9 cellular contexts compared by ENCODE assay signal in the genomic region with DNA sequence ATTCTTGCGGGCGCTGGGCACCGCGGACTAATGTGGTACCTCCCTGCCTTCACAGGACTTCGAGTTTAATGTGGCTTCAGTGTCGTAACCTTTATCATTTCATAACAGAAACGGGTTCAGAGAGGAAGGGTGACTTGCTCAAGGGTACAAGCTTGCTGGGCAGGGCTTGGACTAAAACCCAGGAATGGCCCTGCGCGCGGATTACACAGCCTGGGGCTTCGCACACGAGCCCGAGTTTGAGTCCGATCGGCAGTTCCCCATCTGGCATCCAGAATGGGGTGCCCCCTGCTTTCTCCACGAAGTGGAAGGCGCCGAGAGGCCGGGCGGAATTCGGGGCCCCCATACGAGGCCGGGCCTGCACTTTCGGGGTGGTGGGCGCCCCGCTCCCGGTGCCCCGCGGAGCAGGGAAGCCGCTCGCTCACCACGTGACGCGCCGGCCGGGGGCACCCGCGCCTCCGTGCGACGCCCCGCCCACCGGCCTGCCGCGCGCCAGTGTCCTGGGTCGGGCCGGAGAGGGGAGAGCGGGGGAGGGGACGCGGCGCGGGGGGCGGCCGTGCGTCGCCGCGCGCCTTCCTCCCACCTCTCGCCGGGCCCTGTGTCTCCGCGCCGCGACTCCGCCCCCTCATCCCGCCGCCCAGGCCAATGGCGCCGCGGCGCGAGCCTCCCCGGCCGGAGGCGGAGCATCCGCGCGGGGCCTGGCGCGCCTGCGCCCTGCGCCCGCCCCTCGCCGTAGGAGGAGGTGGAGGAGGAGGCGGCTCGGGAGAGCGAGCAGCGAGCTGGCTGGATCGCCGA. TPM values are rescaled to one million over a fixed set of nuclear protein-coding genes. Genes with fewer than 3 reads are reported as not detected.
A peak's percentile ranks its signal among the peaks of the same experiment; 100 is the strongest.
DNase-seq lines count a peak whose midpoint lies in the region; ATAC-seq, FAIRE-seq and TF ChIP-seq lines count a peak whose summit lies in the region.
"Had no signal": no experiment of that assay in that cellular context is flagged by ENCODE, and none has a peak within 500 bp of the region (broad histone marks: within the 10 kb centered on the region; RNA-seq: fewer than 3 reads in every experiment).

A gene with protein sequence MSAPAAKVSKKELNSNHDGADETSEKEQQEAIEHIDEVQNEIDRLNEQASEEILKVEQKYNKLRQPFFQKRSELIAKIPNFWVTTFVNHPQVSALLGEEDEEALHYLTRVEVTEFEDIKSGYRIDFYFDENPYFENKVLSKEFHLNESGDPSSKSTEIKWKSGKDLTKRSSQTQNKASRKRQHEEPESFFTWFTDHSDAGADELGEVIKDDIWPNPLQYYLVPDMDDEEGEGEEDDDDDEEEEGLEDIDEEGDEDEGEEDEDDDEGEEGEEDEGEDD (plus strand): TSS at position 722 of the 792 bp plus-strand sequence. CDS start 361 bp downstream, outside the sequence.

- DNase-seq in 8988T (peak; percentile 100), NCI-H2196 (lab: John Stamatoyannopoulos, UW; ENCODE audit: unreplicated experiment) (peak; percentile 96), WERI-Rb-1 (peak; percentile 98), breast epithelium (ENCODE audit: low spot score in 2 of 2) (peak; percentile 88 to 92), small intestine (peak; percentile 92)

- H3K36me3 ChIP-seq in WERI-Rb-1 (peaks cover 40% of the 10 kb centered on the region), breast epithelium (no peaks in the 10 kb centered on the region), iPS-20b (ENCODE audit: insufficient read depth, low read depth, low read length) (peaks cover 65% of the 10 kb centered on the region), small intestine (ENCODE audit: control insufficient read depth in 2 of 2, insufficient read depth in 2 of 2, low read length in 2 of 2) (peaks cover 6 to 10% of the 10 kb centered on the region in 2 donors)

- H3K27me3 ChIP-seq in WERI-Rb-1 (ENCODE audit: insufficient read depth, low read depth, severe bottlenecking) (no peaks in the 10 kb centered on the region), breast epithelium (no peaks in the 10 kb centered on the region), iPS-20b (ENCODE audit: insufficient read depth, low read length) (no peaks in the 10 kb centered on the region), small intestine (ENCODE audit: control insufficient read depth in 2 of 2, insufficient read depth in 2 of 2, low read length in 2 of 2) (no peaks in the 10 kb centered on the region)

- H3K9ac ChIP-seq in iPS-20b (ENCODE audit: low read depth, low read length) = peak within 1 kb of the TSS; percentile 96

- H3K4me3 ChIP-seq in WERI-Rb-1 (ENCODE audit: low read depth, low read length) = peak within 1 kb of the TSS; percentile 76
- H3K4me3 ChIP-seq in breast epithelium = peak within 1 kb of the TSS; percentile 69 to 95 (median 83)
- H3K4me3 ChIP-seq in iPS-20b (ENCODE audit: low read length) = peak within 1 kb of the TSS; percentile 97
- peak within 1 kb of the TSS; percentile 89 to 90 for H3K4me3 ChIP-seq in small intestine (ENCODE audit: low read depth in 1 of 2, low read length in 2 of 2)

- TF ChIP-seq CTCF in WERI-Rb-1 (IDR thresholded peaks at IDR 0.05; ENCODE audit: low read depth, low read length) (no peak), breast epithelium (IDR thresholded peaks at IDR 0.05) (peak in 1 of 3 donors; percentile 10)

- 2 to 4% (median 2%) methylated on average over 38 to 93 of the region's 93 CpGs for WGBS in small intestine, 3 donors

- H3K27ac ChIP-seq in WERI-Rb-1 (peak within 1 kb of the TSS; percentile 98), breast epithelium (peak within 1 kb of the TSS; percentile 88 to 96), iPS-20b (ENCODE audit: low read length) (peak within 1 kb of the TSS; percentile 88), small intestine (ENCODE audit: low read depth in 1 of 2, low read length in 1 of 2) (peak within 1 kb of the TSS; percentile 95 to 98)

- no peak for TF ChIP-seq POLR2A in breast epithelium (IDR thresholded peaks at IDR 0.05)

- H3K9me3 ChIP-seq in WERI-Rb-1 (ENCODE audit: severe bottlenecking) (no peaks in the 10 kb centered on the region), breast epithelium (no peaks in the 10 kb centered on the region), iPS-20b (ENCODE audit: insufficient read depth, low read depth, low read length) (no peaks in the 10 kb centered on the region), small intestine (ENCODE audit: control insufficient read depth, low read depth) (no peaks in the 10 kb centered on the region)

- intact Hi-C loops in breast epithelium (cut with DNase I; ENCODE audit: low total_unique reads) = no loop called here

- no peak for FAIRE-seq in small intestine (lab: Jason Lieb, UNC)
- FAIRE-seq: G401.6 had no signal

- ATAC-seq in GM18861 (IDR thresholded peaks at IDR 0.05; ENCODE audit: unreplicated experiment) (peak; percentile 63), HG03108 (IDR thresholded peaks at IDR 0.05; ENCODE audit: unreplicated experiment) (peak; percentile 58)

- H3K4me1 ChIP-seq in breast epithelium = peaks cover 4 to 16% of the 10 kb centered on the region in 2 donors
- H3K4me1 ChIP-seq in iPS-20b (ENCODE audit: insufficient read depth, low read length) = peaks cover 5% of the 10 kb centered on the region
- peaks cover 9 to 10% of the 10 kb centered on the region in 2 donors for H3K4me1 ChIP-seq in small intestine (ENCODE audit: control insufficient read depth in 2 of 2, insufficient read depth in 1 of 2, low read depth in 1 of 2, low read length in 1 of 2)

RNA-seq across cellular contexts. Expression of the gene that starts here (rescaled TPM):
- total RNA-seq in breast epithelium = 100 to 1,000 TPM; 142 to 168 (median 158) TPM
- 100 to 1,000 TPM in 1 of 3 donors, 10 to 100 TPM in 2; 55.2 to 187 (median 83.8) TPM for polyA plus RNA-seq in small intestine

Comparison
In these comparisons a context has a peak if more than half of its experiments do, and no peak if none do; other contexts are left out.
1. Peak in every context shown above with its lines: DNase-seq, ATAC-seq, H3K4me3 ChIP-seq and H3K27ac ChIP-seq.